Comparison of ENCODE assay signal across 1 cellular context in genomic region chr9:89683626-89684025, GRCh38.
TF ChIP-seq lines count a peak whose summit lies in the region.

No MANE protein-coding gene starts in this region.

TF ChIP-seq in H1, 55 proteins besides CTCF, POLR2A, EP300 and RAD21 (continued from another document):
- TF ChIP-seq, protein P1, sequence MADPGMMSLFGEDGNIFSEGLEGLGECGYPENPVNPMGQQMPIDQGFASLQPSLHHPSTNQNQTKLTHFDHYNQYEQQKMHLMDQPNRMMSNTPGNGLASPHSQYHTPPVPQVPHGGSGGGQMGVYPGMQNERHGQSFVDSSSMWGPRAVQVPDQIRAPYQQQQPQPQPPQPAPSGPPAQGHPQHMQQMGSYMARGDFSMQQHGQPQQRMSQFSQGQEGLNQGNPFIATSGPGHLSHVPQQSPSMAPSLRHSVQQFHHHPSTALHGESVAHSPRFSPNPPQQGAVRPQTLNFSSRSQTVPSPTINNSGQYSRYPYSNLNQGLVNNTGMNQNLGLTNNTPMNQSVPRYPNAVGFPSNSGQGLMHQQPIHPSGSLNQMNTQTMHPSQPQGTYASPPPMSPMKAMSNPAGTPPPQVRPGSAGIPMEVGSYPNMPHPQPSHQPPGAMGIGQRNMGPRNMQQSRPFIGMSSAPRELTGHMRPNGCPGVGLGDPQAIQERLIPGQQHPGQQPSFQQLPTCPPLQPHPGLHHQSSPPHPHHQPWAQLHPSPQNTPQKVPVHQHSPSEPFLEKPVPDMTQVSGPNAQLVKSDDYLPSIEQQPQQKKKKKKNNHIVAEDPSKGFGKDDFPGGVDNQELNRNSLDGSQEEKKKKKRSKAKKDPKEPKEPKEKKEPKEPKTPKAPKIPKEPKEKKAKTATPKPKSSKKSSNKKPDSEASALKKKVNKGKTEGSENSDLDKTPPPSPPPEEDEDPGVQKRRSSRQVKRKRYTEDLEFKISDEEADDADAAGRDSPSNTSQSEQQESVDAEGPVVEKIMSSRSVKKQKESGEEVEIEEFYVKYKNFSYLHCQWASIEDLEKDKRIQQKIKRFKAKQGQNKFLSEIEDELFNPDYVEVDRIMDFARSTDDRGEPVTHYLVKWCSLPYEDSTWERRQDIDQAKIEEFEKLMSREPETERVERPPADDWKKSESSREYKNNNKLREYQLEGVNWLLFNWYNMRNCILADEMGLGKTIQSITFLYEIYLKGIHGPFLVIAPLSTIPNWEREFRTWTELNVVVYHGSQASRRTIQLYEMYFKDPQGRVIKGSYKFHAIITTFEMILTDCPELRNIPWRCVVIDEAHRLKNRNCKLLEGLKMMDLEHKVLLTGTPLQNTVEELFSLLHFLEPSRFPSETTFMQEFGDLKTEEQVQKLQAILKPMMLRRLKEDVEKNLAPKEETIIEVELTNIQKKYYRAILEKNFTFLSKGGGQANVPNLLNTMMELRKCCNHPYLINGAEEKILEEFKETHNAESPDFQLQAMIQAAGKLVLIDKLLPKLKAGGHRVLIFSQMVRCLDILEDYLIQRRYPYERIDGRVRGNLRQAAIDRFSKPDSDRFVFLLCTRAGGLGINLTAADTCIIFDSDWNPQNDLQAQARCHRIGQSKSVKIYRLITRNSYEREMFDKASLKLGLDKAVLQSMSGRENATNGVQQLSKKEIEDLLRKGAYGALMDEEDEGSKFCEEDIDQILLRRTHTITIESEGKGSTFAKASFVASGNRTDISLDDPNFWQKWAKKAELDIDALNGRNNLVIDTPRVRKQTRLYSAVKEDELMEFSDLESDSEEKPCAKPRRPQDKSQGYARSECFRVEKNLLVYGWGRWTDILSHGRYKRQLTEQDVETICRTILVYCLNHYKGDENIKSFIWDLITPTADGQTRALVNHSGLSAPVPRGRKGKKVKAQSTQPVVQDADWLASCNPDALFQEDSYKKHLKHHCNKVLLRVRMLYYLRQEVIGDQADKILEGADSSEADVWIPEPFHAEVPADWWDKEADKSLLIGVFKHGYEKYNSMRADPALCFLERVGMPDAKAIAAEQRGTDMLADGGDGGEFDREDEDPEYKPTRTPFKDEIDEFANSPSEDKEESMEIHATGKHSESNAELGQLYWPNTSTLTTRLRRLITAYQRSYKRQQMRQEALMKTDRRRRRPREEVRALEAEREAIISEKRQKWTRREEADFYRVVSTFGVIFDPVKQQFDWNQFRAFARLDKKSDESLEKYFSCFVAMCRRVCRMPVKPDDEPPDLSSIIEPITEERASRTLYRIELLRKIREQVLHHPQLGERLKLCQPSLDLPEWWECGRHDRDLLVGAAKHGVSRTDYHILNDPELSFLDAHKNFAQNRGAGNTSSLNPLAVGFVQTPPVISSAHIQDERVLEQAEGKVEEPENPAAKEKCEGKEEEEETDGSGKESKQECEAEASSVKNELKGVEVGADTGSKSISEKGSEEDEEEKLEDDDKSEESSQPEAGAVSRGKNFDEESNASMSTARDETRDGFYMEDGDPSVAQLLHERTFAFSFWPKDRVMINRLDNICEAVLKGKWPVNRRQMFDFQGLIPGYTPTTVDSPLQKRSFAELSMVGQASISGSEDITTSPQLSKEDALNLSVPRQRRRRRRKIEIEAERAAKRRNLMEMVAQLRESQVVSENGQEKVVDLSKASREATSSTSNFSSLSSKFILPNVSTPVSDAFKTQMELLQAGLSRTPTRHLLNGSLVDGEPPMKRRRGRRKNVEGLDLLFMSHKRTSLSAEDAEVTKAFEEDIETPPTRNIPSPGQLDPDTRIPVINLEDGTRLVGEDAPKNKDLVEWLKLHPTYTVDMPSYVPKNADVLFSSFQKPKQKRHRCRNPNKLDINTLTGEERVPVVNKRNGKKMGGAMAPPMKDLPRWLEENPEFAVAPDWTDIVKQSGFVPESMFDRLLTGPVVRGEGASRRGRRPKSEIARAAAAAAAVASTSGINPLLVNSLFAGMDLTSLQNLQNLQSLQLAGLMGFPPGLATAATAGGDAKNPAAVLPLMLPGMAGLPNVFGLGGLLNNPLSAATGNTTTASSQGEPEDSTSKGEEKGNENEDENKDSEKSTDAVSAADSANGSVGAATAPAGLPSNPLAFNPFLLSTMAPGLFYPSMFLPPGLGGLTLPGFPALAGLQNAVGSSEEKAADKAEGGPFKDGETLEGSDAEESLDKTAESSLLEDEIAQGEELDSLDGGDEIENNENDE (IDR thresholded peaks at IDR 0.05; ENCODE audit: insufficient replicate concordance, low read length), result no peak
- TF ChIP-seq SIX5 (IDR thresholded peaks at IDR 0.05; ENCODE audit: low read depth, low read length), result no peak
